In genomic region chr7:72857965-72858364, GRCh38 we compare ENCODE assay signal across 7 cellular contexts. TPM values are rescaled to one million over a fixed set of nuclear protein-coding genes. Genes with fewer than 3 reads are reported as not detected.
DNase-seq lines count a peak whose midpoint lies in the region; ATAC-seq, FAIRE-seq and TF ChIP-seq lines count a peak whose summit lies in the region.
"Not testable (repeated sequence)": the region's sequence is repeated elsewhere in the genome, so short reads cannot be mapped to it uniquely, and the experiment has no call there.

No MANE protein-coding gene starts in this region.

- DNase-seq in DMS53 treated with DMSO at 0.1 percent for 48 hours (lab: John Stamatoyannopoulos, UW; ENCODE audit: unreplicated experiment): peak; percentile 40
- DNase-seq in GM23248: peak; percentile 24
- DNase-seq in M059J (ENCODE audit: low read depth): peak; percentile 25
- DNase-seq in PC-3: peak; percentile 60
- DNase-seq in chondrocyte (ENCODE audit: low spot score): not testable (repeated sequence)
- DNase-seq in HepG2 (ENCODE audit: low spot score): peak; percentile 9

- not testable (repeated sequence) for H3K27me3 ChIP-seq in GM23248 (replicated peaks; ENCODE audit: insufficient read depth); PC-3 (ENCODE audit: low read length); HepG2 (ENCODE audit: control insufficient read depth in 1 of 2, insufficient read depth in 2 of 2, low read length in 2 of 2)

- not testable (repeated sequence) for H3K27ac Mint-ChIP-seq in activated T-helper 17 cell treated with anti-CD3 and anti-CD28 coated beads, Interleukin-2, amount 50 U/mL, for 72 hours
- peak overlapping the region; percentile 63 for H3K27ac Mint-ChIP-seq in chondrocyte (ENCODE audit: unreplicated experiment)

- not testable (repeated sequence) for H3K9me3 Mint-ChIP-seq in activated T-helper 17 cell treated with anti-CD3 and anti-CD28 coated beads, Interleukin-2, amount 50 U/mL, for 72 hours; chondrocyte (ENCODE audit: low read depth)

- H3K36me3 ChIP-seq in GM23248 (ENCODE audit: low read depth); PC-3 (ENCODE audit: low read depth, low read length); HepG2 (replicated peaks in 1 of 2; ENCODE audit: control insufficient read depth in 1 of 2, insufficient read depth in 2 of 2, low read length in 2 of 2): not testable (repeated sequence)

- H3K9ac ChIP-seq in GM23248; PC-3 (ENCODE audit: low read length); HepG2 (ENCODE audit: insufficient read depth, low read depth, low read length): not testable (repeated sequence)

- H3K4me3 Mint-ChIP-seq in activated T-helper 17 cell treated with anti-CD3 and anti-CD28 coated beads, Interleukin-2, amount 50 U/mL, for 72 hours; chondrocyte (ENCODE audit: unreplicated experiment): not testable (repeated sequence)

- TF ChIP-seq RAD21 in HepG2 (CRISPR knock-in tag; IDR thresholded peaks at IDR 0.05): not testable (repeated sequence)

- not testable (repeated sequence) for H3K9me3 ChIP-seq in GM23248 (ENCODE audit: low read depth); PC-3 (ENCODE audit: low read length); HepG2 (ENCODE audit: low read length)

- not testable (repeated sequence) for H3K9me2 ChIP-seq in GM23248 (ENCODE audit: insufficient read depth); PC-3 (replicated peaks; ENCODE audit: low read length)

- H2AFZ ChIP-seq in GM23248; PC-3 (ENCODE audit: low read length); HepG2 (ENCODE audit: low read length): not testable (repeated sequence)

- POLR2A ChIA-PET in PC-3 (lab: Charles Lee; ENCODE audit: unreplicated experiment); HepG2 (lab: Yijun Ruan, JAX): not testable (repeated sequence)

- not testable (repeated sequence) for TF ChIP-seq POLR2A in HepG2 (IDR thresholded peaks at IDR 0.05; ENCODE audit: insufficient read depth in 1 of 2, low read depth in 2 of 2, low read length in 2 of 2)

- H3K4me1 ChIP-seq in GM23248 (ENCODE audit: insufficient read depth); PC-3 (ENCODE audit: insufficient read depth, low read length): not testable (repeated sequence)
- peaks cover 17% of the 10 kb centered on the region; the same call in 1 of the 2 replicates for H3K4me1 ChIP-seq in HepG2 (ENCODE audit: insufficient read depth, low read length)

- not testable (repeated sequence) for H3K4me3 ChIP-seq in GM23248; PC-3 (ENCODE audit: low read length); HepG2 (replicated peaks in 1 of 3; ENCODE audit: insufficient read depth in 1 of 3, low read depth in 2 of 3, low read length in 3 of 3)

- CTCF ChIA-PET in PC-3 (lab: Charles Lee); HepG2 (lab: Yijun Ruan, JAX; ENCODE audit: low intra/inter-chr PET ratio, low total read pairs): not testable (repeated sequence)

- H3K27me3 Mint-ChIP-seq in activated T-helper 17 cell treated with anti-CD3 and anti-CD28 coated beads, Interleukin-2, amount 50 U/mL, for 72 hours; chondrocyte (ENCODE audit: low read depth): not testable (repeated sequence)

- not testable (repeated sequence) for BruUV-seq in PC-3 (replicated peaks; lab: Mats Ljungman, UMichigan); HepG2 (replicated peaks; lab: Mats Ljungman, UMichigan)

- H3K27ac ChIP-seq in GM23248; PC-3 (ENCODE audit: low read length); HepG2 (ENCODE audit: extremely low read length, insufficient read depth, low read length): not testable (repeated sequence)

- in situ Hi-C loops in GM23248 (cut with MboI); HepG2 (cut with HindIII; ENCODE audit: extremely low pct_ligation_motif_present, low pct_unique_long_range_greater_than_20kb): not testable (repeated sequence)

- not testable (repeated sequence) for FAIRE-seq in HepG2 (lab: Jason Lieb, UNC)

- H3K4me1 Mint-ChIP-seq in activated T-helper 17 cell treated with anti-CD3 and anti-CD28 coated beads, Interleukin-2, amount 50 U/mL, for 72 hours; chondrocyte (ENCODE audit: low read depth): not testable (repeated sequence)

- not testable (repeated sequence) for H3K79me2 ChIP-seq in GM23248 (ENCODE audit: insufficient read depth); PC-3 (ENCODE audit: low read length); HepG2 (ENCODE audit: insufficient read depth, low read length)

- H3K4me2 ChIP-seq in GM23248 (ENCODE audit: unreplicated experiment); PC-3 (ENCODE audit: low read length); HepG2 (ENCODE audit: low read depth, low read length): not testable (repeated sequence)

- 45 to 51% methylated on average over 2 of the region's 2 CpGs for WGBS in GM23248 (ENCODE audit: low coverage in 1 of 2, low lambda C conversion rate in 2 of 2, missing lambda C conversion rate in 2 of 2), 2 experiments
- WGBS in HepG2 (ENCODE audit: low lambda C conversion rate): 46% methylated on average over 2 of the region's 2 CpGs

- not testable (repeated sequence) for H3F3A ChIP-seq in GM23248 (ENCODE audit: insufficient read depth); PC-3 (ENCODE audit: low read length, unreplicated experiment)

- TF ChIP-seq CTCF in PC-3 (conservative IDR thresholded peaks at IDR 0.05; ENCODE audit: low read depth, low read length); chondrocyte (IDR thresholded peaks at IDR 0.05); HepG2 (CRISPR knock-in tag; IDR thresholded peaks at IDR 0.05): not testable (repeated sequence)

- ATAC-seq in PC-3: peak; percentile 70
- peak; percentile 52 for ATAC-seq in activated T-helper 17 cell treated with anti-CD3 and anti-CD28 coated beads, Interleukin-2, amount 50 U/mL, for 72 hours (replicated peaks)
- ATAC-seq in HepG2: peak; percentile 67; the same call in 2 of the 3 replicates

- H4K20me1 ChIP-seq in GM23248 (ENCODE audit: insufficient read depth); PC-3 (ENCODE audit: low read length); HepG2 (ENCODE audit: insufficient read depth, low read length): not testable (repeated sequence)

- not testable (repeated sequence) for H3K36me3 Mint-ChIP-seq in activated T-helper 17 cell treated with anti-CD3 and anti-CD28 coated beads, Interleukin-2, amount 50 U/mL, for 72 hours (ENCODE audit: low read depth); chondrocyte (ENCODE audit: low read depth)

- intact Hi-C loops in PC-3 (cut with micrococcal nuclease); HepG2 (cut with micrococcal nuclease; ENCODE audit: unreplicated experiment): not testable (repeated sequence)

- not testable (repeated sequence) for TF ChIP-seq EP300 in HepG2 (IDR thresholded peaks at IDR 0.05; ENCODE audit: low read depth in 2 of 2, low read length in 2 of 2); HepG2 (CRISPR knock-in tag; IDR thresholded peaks at IDR 0.05; ENCODE audit: borderline replicate concordance)

RNA-seq across cellular contexts. Expression of gene TYW1B, which starts 30.0 kb away (rescaled TPM):
- total RNA-seq in GM23248 (2014; rRNA removed; shearing (Covaris generic)): 1.6 TPM in 1 of 2 replicates, not detected in the other
- 0.75 and 0.98 TPM in 2 replicates for polyA plus RNA-seq in GM23248 (2016; fragmentation: Nextera tagmentation; extraction: Ambion mirVana)
- 0.89 and 1.4 TPM in 2 replicates for total RNA-seq in M059J (2014; rRNA removed; shearing (Covaris generic))
- total RNA-seq in PC-3 (2014; rRNA removed): 3.7 and 3.9 TPM in 2 replicates
- 1 to 10 TPM; 2.0 to 2.9 TPM for total RNA-seq in activated T-helper 17 cell treated with anti-CD3 and anti-CD28 coated beads, Interleukin-2, amount 50 U/mL, for 72 hours
- total RNA-seq in chondrocyte: 1.2 to 2.5 TPM (median 1.7 TPM) in 3 replicates
- total RNA-seq in HepG2 (2016; rRNA removed; fragmentation: Illumina TruSeq; extraction: Trizol): 3.3 and 5.5 TPM in 2 replicates
- total RNA-seq in HepG2 (2016; cell fraction: cytosol; rRNA removed; fragmentation: Illumina TruSeq; extraction: Trizol; ENCODE audit: low read depth): 1.5 and 1.6 TPM in 2 replicates
- total RNA-seq in HepG2 (2016; cell fraction: insoluble cytoplasmic fraction; rRNA removed; fragmentation: Illumina TruSeq; extraction: Trizol): 2.8 and 5.6 TPM in 2 replicates
- total RNA-seq in HepG2 (2016; cell fraction: membrane; rRNA removed; fragmentation: Illumina TruSeq; extraction: Trizol): 1.2 and 1.3 TPM in 2 replicates
- total RNA-seq in HepG2 (2016; cell fraction: nucleus; rRNA removed; fragmentation: Illumina TruSeq; extraction: Trizol): 9.3 and 10.6 TPM in 2 replicates
- 1.8 and 2.0 TPM in 2 replicates for polyA plus RNA-seq in HepG2 (2011; rRNA removed)
- polyA plus RNA-seq in HepG2 (2011; cell fraction: cytosol; rRNA removed): 1.1 and 1.4 TPM in 2 replicates
- polyA plus RNA-seq in HepG2 (2011; cell fraction: nucleus; rRNA removed): 1.1 and 1.4 TPM in 2 replicates
- polyA plus RNA-seq in HepG2 (2012): 1.9 TPM in 2 replicates
- 0.45 and 0.68 TPM in 2 replicates for polyA plus RNA-seq in HepG2 (2016; cell fraction: cytosol; fragmentation: Illumina TruSeq; extraction: Trizol; ENCODE audit: low read depth)
- polyA plus RNA-seq in HepG2 (2016; cell fraction: insoluble cytoplasmic fraction; fragmentation: Illumina TruSeq; extraction: Trizol; ENCODE audit: low read depth): 1.6 and 1.9 TPM in 2 replicates
- polyA plus RNA-seq in HepG2 (2016; cell fraction: membrane; fragmentation: Illumina TruSeq; extraction: Trizol; ENCODE audit: low read depth): 0.79 and 1.1 TPM in 2 replicates
- 4.3 and 4.4 TPM in 2 replicates for polyA plus RNA-seq in HepG2 (2016; cell fraction: nucleus; fragmentation: Illumina TruSeq; extraction: Trizol; ENCODE audit: insufficient read depth, low read depth)
- polyA minus RNA-seq in HepG2 (2011; rRNA and poly(A)+ RNA removed; ENCODE audit: low replicate concordance): 2.6 and 4.8 TPM in 2 replicates
- 1.6 and 2.0 TPM in 2 replicates for polyA minus RNA-seq in HepG2 (2011; cell fraction: cytosol; rRNA and poly(A)+ RNA removed)
- 8.5 and 9.2 TPM in 2 replicates for polyA minus RNA-seq in HepG2 (2011; cell fraction: nucleus; rRNA and poly(A)+ RNA removed)
